Comparison of ENCODE assay signal across 12 cellular contexts in the genomic region with DNA sequence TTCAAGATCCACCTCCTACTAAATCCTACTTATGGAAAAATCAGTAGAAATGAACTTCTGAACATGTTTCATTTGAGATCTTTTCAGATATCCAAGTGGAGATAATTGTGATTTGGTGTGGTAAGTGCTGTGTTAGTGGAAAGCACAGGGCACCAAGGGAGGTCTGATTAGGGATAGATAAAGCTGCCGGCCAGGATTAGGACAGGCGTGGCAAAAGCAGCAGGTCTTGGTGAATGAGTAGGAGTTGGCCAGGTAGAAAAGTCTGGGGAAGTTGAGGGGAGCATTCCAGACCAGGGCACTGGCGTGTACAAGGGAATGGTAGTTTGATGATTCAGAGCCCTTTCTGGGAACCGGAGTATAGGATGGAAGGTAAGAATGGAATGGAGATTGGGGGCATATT. TPM values are rescaled to one million over a fixed set of nuclear protein-coding genes. Genes with fewer than 3 reads are reported as not detected.
A peak's percentile ranks its signal among the peaks of the same experiment; 100 is the strongest.
DNase-seq lines count a peak whose midpoint lies in the region; ATAC-seq and TF ChIP-seq lines count a peak whose summit lies in the region.
"Had no signal": no experiment of that assay in that cellular context is flagged by ENCODE, and none has a peak within 500 bp of the region (broad histone marks: within the 10 kb centered on the region; RNA-seq: fewer than 3 reads in every experiment).

No MANE protein-coding gene starts in this region.

- H3K36me3 ChIP-seq in BLaER1 (0 out of 2 replicates have a peak, but pooled peaks cover 4% of the 10 kb centered on the region), GM23338 (ENCODE audit: insufficient read depth) (no peaks in the 10 kb centered on the region)
- H3K36me3 ChIP-seq: gastrocnemius medialis had no signal

- no peaks in the 10 kb centered on the region for H3K27me3 ChIP-seq in BLaER1
- 0 out of 2 replicates have a peak, but pooled peaks cover 5% of the 10 kb centered on the region for H3K27me3 ChIP-seq in GM23338 (ENCODE audit: insufficient read depth)
- no peaks in the 10 kb centered on the region for H3K27me3 ChIP-seq in foreskin keratinocyte
- H3K27me3 ChIP-seq: gastrocnemius medialis had no signal

- TF ChIP-seq CTCF in GM23338 (conservative IDR thresholded peaks at IDR 0.05; ENCODE audit: low read depth in 2 of 2) (no peak), foreskin keratinocyte (conservative IDR thresholded peaks at IDR 0.05) (no peak)

- peaks cover 42% of the 10 kb centered on the region for H3K4me1 ChIP-seq in BLaER1
- H3K4me1 ChIP-seq in GM23338 (ENCODE audit: insufficient read depth), result peaks cover 23% of the 10 kb centered on the region
- H3K4me1 ChIP-seq in foreskin keratinocyte, result peaks cover 10% of the 10 kb centered on the region

- intact Hi-C loops in posterior cingulate gyrus (cut with DNase I), result loop anchor here (2.0 kb wide), 1 partner anchor 342 kb away; no protein-coding TSS in a partner anchor

- peaks cover 8% of the 10 kb centered on the region for H3K36me3 Mint-ChIP-seq in GM23338 (ENCODE audit: low read depth)
- H3K36me3 Mint-ChIP-seq in T-helper 17 cell (ENCODE audit: low read depth), result peaks cover 9% of the 10 kb centered on the region

- H3K79me2 ChIP-seq in GM23338 (replicated peaks; ENCODE audit: insufficient read depth), result no peaks in the 10 kb centered on the region

- H3K9ac ChIP-seq in BLaER1, result no peak overlapping the region

- no peaks in the 10 kb centered on the region for H3K9me3 ChIP-seq in BLaER1
- no peaks in the 10 kb centered on the region for H3K9me3 ChIP-seq in T-helper 17 cell (ENCODE audit: control insufficient read depth, low read length, poor library complexity, severe bottlenecking)
- H3K9me3 ChIP-seq: gastrocnemius medialis had no signal

- H3K4me3 Mint-ChIP-seq in GM23338 (peak overlapping the region; percentile 2), T-helper 17 cell (peak overlapping the region; percentile 95)

- peak overlapping the region; percentile 87 for H3K4me2 ChIP-seq in BLaER1
- peak overlapping the region; percentile 65 for H3K4me2 ChIP-seq in GM23338

- peaks cover 9% of the 10 kb centered on the region for H3K27me3 Mint-ChIP-seq in GM23338 (ENCODE audit: insufficient read depth, low read depth, poor library complexity)
- no peaks in the 10 kb centered on the region for H3K27me3 Mint-ChIP-seq in T-helper 17 cell

- no peak for ATAC-seq in GM23338
- no peak for ATAC-seq in T-helper 17 cell
- ATAC-seq in left lobe of liver, result no peak
- no peak for ATAC-seq in foreskin keratinocyte
- ATAC-seq: gastrocnemius medialis had no signal

- H3K9me2 ChIP-seq in GM23338 (ENCODE audit: insufficient read depth), result peaks cover 3% of the 10 kb centered on the region; the same call in 1 of the 2 replicates

- H4K20me1 ChIP-seq in BLaER1 (no peaks in the 10 kb centered on the region), GM23338 (replicated peaks; ENCODE audit: insufficient read depth) (no peaks in the 10 kb centered on the region)

- no peak overlapping the region for H3K27ac ChIP-seq in BLaER1
- no peak overlapping the region for H3K27ac ChIP-seq in GM23338 (ENCODE audit: low read depth)
- no peak overlapping the region for H3K27ac ChIP-seq in foreskin keratinocyte

- no peaks in the 10 kb centered on the region; the same call in 1 of the 2 replicates for H3F3A ChIP-seq in GM23338 (replicated peaks; ENCODE audit: low read depth)

- H2AFZ ChIP-seq in GM23338, result no peak overlapping the region

- peaks cover 14% of the 10 kb centered on the region for H3K4me1 Mint-ChIP-seq in GM23338
- H3K4me1 Mint-ChIP-seq in T-helper 17 cell, result peaks cover 44% of the 10 kb centered on the region

- H3K9me3 Mint-ChIP-seq in GM23338, result no peaks in the 10 kb centered on the region; the same call in 2 of the 3 replicates

- DNase-seq in GM23338 (ENCODE audit: low spot score) (no peak), T-helper 17 cell (no peak), left lobe of liver (ENCODE audit: low spot score) (peak; percentile 18), NCI-H82 treated with DMSO at 0.1 percent for 48 hours (lab: John Stamatoyannopoulos, UW; ENCODE audit: unreplicated experiment) (no peak), posterior cingulate gyrus (no peak), amniotic stem cell (lab: John Stamatoyannopoulos, UW) (no peak), foreskin keratinocyte (no peak)
- DNase-seq: gastrocnemius medialis; NCI-H2171 treated with DMSO at 0.1 percent for 48 hours; retina; stimulated activated CD4-positive, alpha-beta T cell treated with anti-CD3 and anti-CD28 coated beads, Interleukin-4, amount 100 ng/mL, for 1 hour had no signal

- no peak overlapping the region for H3K27ac Mint-ChIP-seq in GM23338
- H3K27ac Mint-ChIP-seq in T-helper 17 cell, result peak overlapping the region; percentile 96

- H3K4me3 ChIP-seq in BLaER1 (no peak overlapping the region), GM23338 (peak overlapping the region; percentile 31)

TF ChIP-seq in GM23338, 12 proteins besides CTCF, POLR2A, EP300 and RAD21 (continues in another document):
- TF ChIP-seq, protein P1, sequence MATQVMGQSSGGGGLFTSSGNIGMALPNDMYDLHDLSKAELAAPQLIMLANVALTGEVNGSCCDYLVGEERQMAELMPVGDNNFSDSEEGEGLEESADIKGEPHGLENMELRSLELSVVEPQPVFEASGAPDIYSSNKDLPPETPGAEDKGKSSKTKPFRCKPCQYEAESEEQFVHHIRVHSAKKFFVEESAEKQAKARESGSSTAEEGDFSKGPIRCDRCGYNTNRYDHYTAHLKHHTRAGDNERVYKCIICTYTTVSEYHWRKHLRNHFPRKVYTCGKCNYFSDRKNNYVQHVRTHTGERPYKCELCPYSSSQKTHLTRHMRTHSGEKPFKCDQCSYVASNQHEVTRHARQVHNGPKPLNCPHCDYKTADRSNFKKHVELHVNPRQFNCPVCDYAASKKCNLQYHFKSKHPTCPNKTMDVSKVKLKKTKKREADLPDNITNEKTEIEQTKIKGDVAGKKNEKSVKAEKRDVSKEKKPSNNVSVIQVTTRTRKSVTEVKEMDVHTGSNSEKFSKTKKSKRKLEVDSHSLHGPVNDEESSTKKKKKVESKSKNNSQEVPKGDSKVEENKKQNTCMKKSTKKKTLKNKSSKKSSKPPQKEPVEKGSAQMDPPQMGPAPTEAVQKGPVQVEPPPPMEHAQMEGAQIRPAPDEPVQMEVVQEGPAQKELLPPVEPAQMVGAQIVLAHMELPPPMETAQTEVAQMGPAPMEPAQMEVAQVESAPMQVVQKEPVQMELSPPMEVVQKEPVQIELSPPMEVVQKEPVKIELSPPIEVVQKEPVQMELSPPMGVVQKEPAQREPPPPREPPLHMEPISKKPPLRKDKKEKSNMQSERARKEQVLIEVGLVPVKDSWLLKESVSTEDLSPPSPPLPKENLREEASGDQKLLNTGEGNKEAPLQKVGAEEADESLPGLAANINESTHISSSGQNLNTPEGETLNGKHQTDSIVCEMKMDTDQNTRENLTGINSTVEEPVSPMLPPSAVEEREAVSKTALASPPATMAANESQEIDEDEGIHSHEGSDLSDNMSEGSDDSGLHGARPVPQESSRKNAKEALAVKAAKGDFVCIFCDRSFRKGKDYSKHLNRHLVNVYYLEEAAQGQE (IDR thresholded peaks at IDR 0.05; ENCODE audit: unreplicated experiment), result no peak
- TF ChIP-seq ETS1 (IDR thresholded peaks at IDR 0.05) (no peak), NANOG (IDR thresholded peaks at IDR 0.05; ENCODE audit: borderline replicate concordance) (no peak), EZH2phosphoT487 (IDR thresholded peaks at IDR 0.05; ENCODE audit: unreplicated experiment) (no peak), ZNF114 (CRISPR knock-in tag; IDR thresholded peaks at IDR 0.05) (no peak), JUNB (IDR thresholded peaks at IDR 0.05; ENCODE audit: unreplicated experiment) (no peak), POLR2AphosphoS5 (IDR thresholded peaks at IDR 0.05; ENCODE audit: low read depth) (no peak), STAT1 (IDR thresholded peaks at IDR 0.05; ENCODE audit: unreplicated experiment) (no peak), CREB1 (CRISPR knock-in tag; IDR thresholded peaks at IDR 0.05; ENCODE audit: low read depth) (no peak), ZNF331 (CRISPR knock-in tag; IDR thresholded peaks at IDR 0.05; ENCODE audit: low read depth) (no peak)

RNA-seq across cellular contexts. Expression of gene AZIN2, which starts 47.8 kb away (rescaled TPM):
- total RNA-seq in GM23338 (2014; rRNA removed; shearing (Covaris generic)), result 1.2 and 1.4 TPM in 2 replicates
- polyA plus RNA-seq in GM23338 (2016; fragmentation: Nextera tagmentation; extraction: Ambion mirVana) (0.28 and 0.37 TPM in 2 replicates), foreskin keratinocyte (3.1 and 3.4 TPM in 2 replicates)
- total RNA-seq in T-helper 17 cell (1 to 10 TPM; 6.3 to 8.6 TPM), left lobe of liver (0.55 TPM), foreskin keratinocyte (2.4 and 4.8 TPM in 2 replicates)

RNA-seq across cellular contexts. Expression of gene TRIM62, which starts 53.1 kb away (rescaled TPM):
- total RNA-seq in GM23338 (2014; rRNA removed; shearing (Covaris generic)), result 16.1 and 18.9 TPM in 2 replicates
- polyA plus RNA-seq in GM23338 (2016; fragmentation: Nextera tagmentation; extraction: Ambion mirVana) (2.7 and 2.9 TPM in 2 replicates), foreskin keratinocyte (3.6 and 3.9 TPM in 2 replicates)
- total RNA-seq in T-helper 17 cell (10 to 100 TPM; 29.4 to 32.7 TPM), left lobe of liver (1.4 TPM), foreskin keratinocyte (4.4 and 4.8 TPM in 2 replicates)
